ENCODE assay signal across 8 cellular contexts in the genomic region with DNA sequence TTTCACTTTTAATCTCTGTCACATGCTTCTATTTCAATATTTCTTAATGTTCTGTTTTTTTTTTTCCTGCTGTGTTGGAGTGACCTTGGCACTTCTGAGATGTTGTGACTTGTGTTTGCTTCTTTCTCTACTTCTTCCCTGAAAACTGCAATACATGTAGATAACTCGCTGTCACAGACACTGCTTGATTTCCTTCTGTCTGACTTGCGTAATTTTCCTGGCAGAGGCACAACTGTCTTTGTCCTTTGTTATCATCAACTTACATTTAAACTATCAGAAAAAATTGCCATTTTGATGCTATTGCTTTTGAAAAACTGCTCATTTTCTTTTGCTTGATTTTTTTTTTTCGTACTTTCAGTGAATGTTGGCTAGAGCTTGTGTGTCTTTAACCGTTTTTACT.
A peak's percentile ranks its signal among the peaks of the same experiment; 100 is the strongest.
DNase-seq lines count a peak whose midpoint lies in the region; ATAC-seq, FAIRE-seq and TF ChIP-seq lines count a peak whose summit lies in the region.

No MANE protein-coding gene starts in this region.

- DNase-seq in AG10803 (ENCODE audit: low read depth) = peak; percentile 63
- peak; percentile 90 for DNase-seq in NB4 (ENCODE audit: low read depth)
- DNase-seq in cardiac fibroblast (ENCODE audit: low read depth in 2 of 2) = peak; percentile 75 to 76
- peak; percentile 32 for DNase-seq in midbrain (lab: John Stamatoyannopoulos, UW)
- DNase-seq in activated CD8-positive, alpha-beta memory T cell treated with anti-CD3 and anti-CD28 coated beads, Interleukin-2, amount 50 U/mL, for 48 hours = no peak
- no peak for DNase-seq in GM12891 (ENCODE audit: insufficient read length, low spot score)

- TF ChIP-seq CTCF in AG10803 (conservative IDR thresholded peaks at IDR 0.05; ENCODE audit: low read length) (no peak), NB4 (IDR thresholded peaks at IDR 0.05; ENCODE audit: low read depth, low read length) (no peak), cardiac fibroblast (IDR thresholded peaks at IDR 0.05; ENCODE audit: low read depth, low read length) (no peak)

- FAIRE-seq in GM12891 (lab: Jason Lieb, UNC) = no peak

- H3K4me3 ChIP-seq in AG10803 (ENCODE audit: low read length) (no peak overlapping the region; the same call in 1 of the 2 replicates), NB4 (ENCODE audit: low read depth, low read length) (peak overlapping the region; percentile 18), cardiac fibroblast (replicated peaks in 1 of 2; ENCODE audit: low read depth in 2 of 2, low read length in 2 of 2) (no peak overlapping the region)

- TF ChIP-seq POLR2A in NB4 (IDR thresholded peaks at IDR 0.05; ENCODE audit: extremely low read depth, insufficient read length) = no peak
- no peak for TF ChIP-seq POLR2A in GM12891 (IDR thresholded peaks at IDR 0.05; ENCODE audit: low read depth, low read length)

- no peak for ATAC-seq in HG03159 (IDR thresholded peaks at IDR 0.05; ENCODE audit: unreplicated experiment)
- no peak for ATAC-seq in HG02970 (IDR thresholded peaks at IDR 0.05; ENCODE audit: low FRiP score, unreplicated experiment)

TF ChIP-seq in GM12891, 5 proteins besides CTCF, POLR2A, EP300 and RAD21:
- no peak for TF ChIP-seq POU2F2 (IDR thresholded peaks at IDR 0.05; ENCODE audit: low read depth, low read length)
- no peak for TF ChIP-seq PAX5 (IDR thresholded peaks at IDR 0.05; ENCODE audit: insufficient read depth, low read length, severe bottlenecking)
- TF ChIP-seq POLR2AphosphoS5 (IDR thresholded peaks at IDR 0.05; ENCODE audit: low read depth, low read length) = no peak
- TF ChIP-seq TAF1 (IDR thresholded peaks at IDR 0.05; ENCODE audit: low read depth, low read length) = no peak
- no peak for TF ChIP-seq SPI1 (IDR thresholded peaks at IDR 0.05; ENCODE audit: low read depth, low read length)

Comparison
In these comparisons a context has a peak if more than half of its experiments do, and no peak if none do; other contexts are left out.
1. DNase-seq: peak in AG10803 (single experiment), NB4 (single experiment), cardiac fibroblast (2 of 2) and midbrain (single experiment); none in activated CD8-positive, alpha-beta memory T cell treated with anti-CD3 and anti-CD28 coated beads, Interleukin-2, amount 50 U/mL, for 48 hours (single experiment) and GM12891 (single experiment).